Comparison of ENCODE assay signal across 9 cellular contexts in genomic region chr13:110216403-110217041, GRCh38.
A peak's percentile ranks its signal among the peaks of the same experiment; 100 is the strongest.
DNase-seq lines count a peak whose midpoint lies in the region; ATAC-seq and TF ChIP-seq lines count a peak whose summit lies in the region.
"Had no signal": no experiment of that assay in that cellular context is flagged by ENCODE, and none has a peak within 500 bp of the region (broad histone marks: within the 10 kb centered on the region; RNA-seq: fewer than 3 reads in every experiment).

No MANE protein-coding gene starts in this region.

- peaks cover 12% of the 10 kb centered on the region for H3K27me3 Mint-ChIP-seq in endothelial cell (ENCODE audit: unreplicated experiment)

- no peak overlapping the region for H3K4me3 Mint-ChIP-seq in endothelial cell (ENCODE audit: unreplicated experiment)
- H3K4me3 Mint-ChIP-seq: central memory CD8-positive, alpha-beta T cell had no signal

- H3K9me3 Mint-ChIP-seq in endothelial cell (ENCODE audit: unreplicated experiment), result no peaks in the 10 kb centered on the region
- H3K9me3 Mint-ChIP-seq: central memory CD8-positive, alpha-beta T cell had no signal

- H3K9me3 ChIP-seq in adipocyte (ENCODE audit: control insufficient read depth, low read length), result no peaks in the 10 kb centered on the region
- no peaks in the 10 kb centered on the region for H3K9me3 ChIP-seq in uterus

- H3K36me3 Mint-ChIP-seq in endothelial cell (ENCODE audit: low read depth, unreplicated experiment), result peaks cover 46% of the 10 kb centered on the region

- H3K4me1 ChIP-seq in adipocyte (ENCODE audit: control insufficient read depth, insufficient read depth, low read length) (peaks cover 50% of the 10 kb centered on the region), uterus (peaks cover 2 to 10% of the 10 kb centered on the region in 2 donors)

- no peak for TF ChIP-seq POLR2A in uterus (IDR thresholded peaks at IDR 0.05)

- TF ChIP-seq CTCF in uterus (IDR thresholded peaks at IDR 0.05), result no peak
- TF ChIP-seq CTCF in endothelial cell (IDR thresholded peaks at IDR 0.05; ENCODE audit: unreplicated experiment), result no peak

- DNase-seq in adipocyte (ENCODE audit: low read depth) (peak; percentile 51), glomerular visceral epithelial cell (ENCODE audit: extremely low spot score) (peak; percentile 49), non-pigmented ciliary epithelial cell (ENCODE audit: low read depth) (peak; percentile 56), uterus (peak; percentile 45 to 48), endothelial cell (ENCODE audit: low spot score) (no peak), HuH-7 (ENCODE audit: low spot score) (no peak)

- H3K4me3 ChIP-seq in adipocyte (ENCODE audit: low read length) (peak overlapping the region; percentile 24), uterus (no peak overlapping the region)
- H3K4me3 ChIP-seq: SK-N-MC had no signal

- intact Hi-C loops in uterus (cut with DNase I; ENCODE audit: low total_unique reads), result no loop called here

- H3K27me3 ChIP-seq in adipocyte (replicated peaks; ENCODE audit: control insufficient read depth, insufficient read depth, low read length), result no peaks in the 10 kb centered on the region
- no peaks in the 10 kb centered on the region for H3K27me3 ChIP-seq in uterus

- no peak for ATAC-seq in HG02798 (IDR thresholded peaks at IDR 0.05; ENCODE audit: poor library complexity, unreplicated experiment)

- H3K4me1 Mint-ChIP-seq in endothelial cell (ENCODE audit: unreplicated experiment), result peaks cover 46% of the 10 kb centered on the region
- H3K4me1 Mint-ChIP-seq: central memory CD8-positive, alpha-beta T cell had no signal

- H3K27ac ChIP-seq in uterus, result peak overlapping the region; percentile 55 to 62
- H3K27ac ChIP-seq: SK-N-MC had no signal

- H3K9ac ChIP-seq in adipocyte (ENCODE audit: low read length), result peak overlapping the region; percentile 64

- H3K27ac Mint-ChIP-seq in endothelial cell (ENCODE audit: unreplicated experiment), result no peak overlapping the region

- H3K36me3 ChIP-seq in adipocyte (ENCODE audit: control insufficient read depth, insufficient read depth, low read length, severe bottlenecking) (peaks cover 45% of the 10 kb centered on the region), uterus (no peaks in the 10 kb centered on the region)

Comparison
In these comparisons a context has a peak if more than half of its experiments do, and no peak if none do; other contexts are left out.
1. DNase-seq: peak in adipocyte (single experiment), glomerular visceral epithelial cell (single experiment), non-pigmented ciliary epithelial cell (single experiment) and uterus (2 of 2); none in endothelial cell (single experiment) and HuH-7 (single experiment).